ENCODE assay signal across 1 cellular context in genomic region chr12:123472438-123472849, GRCh38.
TF ChIP-seq lines count a peak whose summit lies in the region.

No MANE protein-coding gene starts in this region.

TF ChIP-seq in HepG2, 621 proteins besides CTCF, POLR2A, EP300 and RAD21 (continued from another document and continues in another):
- TF ChIP-seq ZNF609 (CRISPR knock-in tag; IDR thresholded peaks at IDR 0.05; ENCODE audit: borderline replicate concordance): peak; percentile 91
- peak; percentile 46; the same call in 1 of the 2 replicates for TF ChIP-seq ZNF563 (CRISPR knock-in tag; IDR thresholded peaks at IDR 0.05)
- no peak for TF ChIP-seq LCORL (IDR thresholded peaks at IDR 0.05)
- peak; percentile 87 for TF ChIP-seq LCORL (CRISPR knock-in tag; IDR thresholded peaks at IDR 0.05)
- TF ChIP-seq HNF1A (IDR thresholded peaks at IDR 0.05; ENCODE audit: low read depth): no peak
- TF ChIP-seq HNF1A (CRISPR knock-in tag; IDR thresholded peaks at IDR 0.05; ENCODE audit: borderline replicate concordance): peak; percentile 59; the same call in 1 of the 2 replicates
- no peak for TF ChIP-seq SOX6 (IDR thresholded peaks at IDR 0.05)
- peak; percentile 86 for TF ChIP-seq SOX6 (CRISPR knock-in tag; IDR thresholded peaks at IDR 0.05)
- 0 out of 2 replicates have a peak, but pooled peaks have one; percentile 50 for TF ChIP-seq ZNF441 (CRISPR knock-in tag; IDR thresholded peaks at IDR 0.05; ENCODE audit: borderline replicate concordance)
- no peak for TF ChIP-seq RFX3 (CRISPR knock-in tag; IDR thresholded peaks at IDR 0.05)
- peak; percentile 64 for TF ChIP-seq DRAP1 (CRISPR knock-in tag; IDR thresholded peaks at IDR 0.05)
- peak; percentile 57; the same call in 1 of the 2 replicates for TF ChIP-seq ZNF710 (CRISPR knock-in tag; IDR thresholded peaks at IDR 0.05; ENCODE audit: borderline replicate concordance)
- peak; percentile 77 for TF ChIP-seq FOXA3 (CRISPR knock-in tag; IDR thresholded peaks at IDR 0.05)
- no peak for TF ChIP-seq MLXIP (CRISPR knock-in tag; IDR thresholded peaks at IDR 0.05; ENCODE audit: borderline replicate concordance)
- TF ChIP-seq ZNF296 (CRISPR knock-in tag; conservative IDR thresholded peaks at IDR 0.05): 0 out of 2 replicates have a peak, but pooled peaks have one; percentile 52
- peak; percentile 72; the same call in 1 of the 2 replicates for TF ChIP-seq ZNF335 (CRISPR knock-in tag; IDR thresholded peaks at IDR 0.05)
- 0 out of 2 replicates have a peak, but pooled peaks have one; percentile 72 for TF ChIP-seq ZHX1 (CRISPR knock-in tag; IDR thresholded peaks at IDR 0.05; ENCODE audit: low read depth)
- peak; percentile 78 for TF ChIP-seq FOXJ3 (CRISPR knock-in tag; IDR thresholded peaks at IDR 0.05; ENCODE audit: borderline replicate concordance)
- peak; percentile 92 for TF ChIP-seq RXRB (CRISPR knock-in tag; IDR thresholded peaks at IDR 0.05; ENCODE audit: borderline replicate concordance)
- no peak for TF ChIP-seq GABPA (IDR thresholded peaks at IDR 0.05; ENCODE audit: low read depth, low read length)
- TF ChIP-seq GABPA (CRISPR knock-in tag; IDR thresholded peaks at IDR 0.05; ENCODE audit: low read depth): peak; percentile 37; the same call in 1 of the 2 replicates
- peak; percentile 67; the same call in 1 of the 2 replicates for TF ChIP-seq MEF2D (CRISPR knock-in tag; IDR thresholded peaks at IDR 0.05)
- peak; percentile 83; the same call in 1 of the 2 replicates for TF ChIP-seq HOXD1 (CRISPR knock-in tag; IDR thresholded peaks at IDR 0.05)
- no peak for TF ChIP-seq MXD1 (CRISPR knock-in tag; IDR thresholded peaks at IDR 0.05)
- TF ChIP-seq ARNTL (CRISPR knock-in tag; IDR thresholded peaks at IDR 0.05): peak; percentile 97
- TF ChIP-seq TOPORS (CRISPR knock-in tag; IDR thresholded peaks at IDR 0.05): 0 out of 2 replicates have a peak, but pooled peaks have one; percentile 59
- TF ChIP-seq KMT2A (CRISPR knock-in tag; IDR thresholded peaks at IDR 0.05): peak; percentile 78
- peak; percentile 76; the same call in 1 of the 2 replicates for TF ChIP-seq BRCA1 (CRISPR knock-in tag; IDR thresholded peaks at IDR 0.05)
- TF ChIP-seq ZZZ3 (CRISPR knock-in tag; IDR thresholded peaks at IDR 0.05; ENCODE audit: borderline replicate concordance): no peak
- TF ChIP-seq TFAP4 (IDR thresholded peaks at IDR 0.05; ENCODE audit: borderline replicate concordance, low read depth): peak; percentile 68; the same call in 1 of the 2 replicates
- peak; percentile 50; the same call in 1 of the 2 replicates for TF ChIP-seq ELF1 (CRISPR knock-in tag; IDR thresholded peaks at IDR 0.05)
- no peak for TF ChIP-seq RNF219 (CRISPR knock-in tag; IDR thresholded peaks at IDR 0.05)
- 0 out of 2 replicates have a peak, but pooled peaks have one; percentile 24 for TF ChIP-seq ZNF552 (CRISPR knock-in tag; IDR thresholded peaks at IDR 0.05; ENCODE audit: borderline replicate concordance)
- peak; percentile 97 for TF ChIP-seq ZBTB38 (CRISPR knock-in tag; IDR thresholded peaks at IDR 0.05)
- peak in 1 of 2 experiments; percentile 71; a peak in 2 of 4 replicates for TF ChIP-seq NR2F1 (CRISPR knock-in tag; IDR thresholded peaks at IDR 0.05)
- peak; percentile 68; the same call in 1 of the 2 replicates for TF ChIP-seq ZNF746 (CRISPR knock-in tag; IDR thresholded peaks at IDR 0.05)
- peak; percentile 76; the same call in 1 of the 2 replicates for TF ChIP-seq ZNF264 (CRISPR knock-in tag; IDR thresholded peaks at IDR 0.05)
- TF ChIP-seq WIZ (CRISPR knock-in tag; IDR thresholded peaks at IDR 0.05): peak; percentile 60; the same call in 1 of the 2 replicates
- peak; percentile 84; the same call in 1 of the 2 replicates for TF ChIP-seq ZNF431 (CRISPR knock-in tag; IDR thresholded peaks at IDR 0.05; ENCODE audit: borderline replicate concordance, low read depth)
- TF ChIP-seq SKI (IDR thresholded peaks at IDR 0.05; ENCODE audit: partially characterized antibody): peak; percentile 19
